8 cellular contexts compared by ENCODE assay signal in genomic region chr11:86138958-86139357, GRCh38.
A peak's percentile ranks its signal among the peaks of the same experiment; 100 is the strongest.
DNase-seq lines count a peak whose midpoint lies in the region; ATAC-seq lines count a peak whose summit lies in the region.

No MANE protein-coding gene starts in this region.

- peak; percentile 77 for DNase-seq in KG1 (lab: John Stamatoyannopoulos, UW)
- DNase-seq in central memory CD4-positive, alpha-beta T cell: peak; percentile 9
- DNase-seq in cerebellar cortex (ENCODE audit: low spot score): no peak
- no peak for DNase-seq in NCI-H2227 treated with DMSO at 0.1 percent for 48 hours (lab: John Stamatoyannopoulos, UW)
- no peak for DNase-seq in midbrain (lab: John Stamatoyannopoulos, UW)
- DNase-seq in COLO668 (lab: John Stamatoyannopoulos, UW; ENCODE audit: unreplicated experiment): no peak

- ATAC-seq in GM18511 (IDR thresholded peaks at IDR 0.05; ENCODE audit: unreplicated experiment) (peak; percentile 83), GM21528 (IDR thresholded peaks at IDR 0.05; ENCODE audit: low FRiP score, unreplicated experiment) (peak; percentile 76)

Comparison
In these comparisons a context has a peak if more than half of its experiments do, and no peak if none do; other contexts are left out.
1. DNase-seq: peak in KG1 (single experiment) and central memory CD4-positive, alpha-beta T cell (single experiment); none in cerebellar cortex (single experiment), NCI-H2227 treated with DMSO at 0.1 percent for 48 hours (single experiment), midbrain (single experiment) and COLO668 (single experiment).